ENCODE assay signal across 8 cellular contexts in genomic region chr12:15268927-15269552, GRCh38. TPM values are rescaled to one million over a fixed set of nuclear protein-coding genes. Genes with fewer than 3 reads are reported as not detected.
A peak's percentile ranks its signal among the peaks of the same experiment; 100 is the strongest.
DNase-seq lines count a peak whose midpoint lies in the region; ATAC-seq and TF ChIP-seq lines count a peak whose summit lies in the region.

No MANE protein-coding gene starts in this region.

- H3F3A ChIP-seq in GM23248 (ENCODE audit: insufficient read depth) (no peaks in the 10 kb centered on the region), PC-9 (ENCODE audit: insufficient read depth, low read depth) (no peaks in the 10 kb centered on the region)

- H3K4me1 ChIP-seq in GM23248 (ENCODE audit: insufficient read depth) (no peaks in the 10 kb centered on the region), PC-9 (replicated peaks; ENCODE audit: insufficient read depth) (0 out of 2 replicates have a peak, but pooled peaks cover 2% of the 10 kb centered on the region), hepatocyte (ENCODE audit: insufficient read depth) (no peaks in the 10 kb centered on the region)

- in situ Hi-C loops in GM23248 (cut with MboI), result no loop called here

- H3K9me2 ChIP-seq in GM23248 (ENCODE audit: insufficient read depth) (no peaks in the 10 kb centered on the region), PC-9 (ENCODE audit: insufficient read depth) (no peaks in the 10 kb centered on the region), hepatocyte (replicated peaks; ENCODE audit: insufficient read depth) (no peaks in the 10 kb centered on the region)

- H3K4me3 ChIP-seq in GM23248 (no peak overlapping the region), LNCaP clone FGC (ENCODE audit: low read depth, low read length) (no peak overlapping the region), PC-9 (no peak overlapping the region), hepatocyte (no peak overlapping the region)

- CTCF ChIA-PET in activated CD4-positive, alpha-beta T cell treated with anti-CD3 and anti-CD28 coated beads for 36 hours (lab: Charles Lee), result interaction anchor here (0.6 to 1.3 kb wide), 13 partner anchors 10 to 641 kb away, joined by 3 to 10 read pairs (median 3); no protein-coding TSS in a partner anchor
- CTCF ChIA-PET in PC-9 (lab: Charles Lee), result interaction anchor here (0.6 kb wide), 1 partner anchor 146 kb away, joined by 3 read pairs; no protein-coding TSS in a partner anchor

- H3K4me1 Mint-ChIP-seq in activated CD4-positive, alpha-beta T cell treated with anti-CD3 and anti-CD28 coated beads for 36 hours, result no peaks in the 10 kb centered on the region

- intact Hi-C loops in activated CD4-positive, alpha-beta T cell treated with anti-CD3 and anti-CD28 coated beads for 36 hours (cut with DNase I, micrococcal nuclease), result loop anchor here (1.0 to 10.0 kb wide), 8 partner anchors 42 to 627 kb away; partner anchors contain the start of genes ART4 (in 1 of the 2) and RERG (in 1 of the 2)
- intact Hi-C loops in PC-9 (cut with micrococcal nuclease; ENCODE audit: unreplicated experiment), result loop anchor here (1.0 to 2.0 kb wide), 7 partner anchors 48 to 639 kb away; partner anchors contain the start of gene RERG

- H2AFZ ChIP-seq in GM23248, result no peak overlapping the region
- no peak overlapping the region for H2AFZ ChIP-seq in PC-9
- no peak overlapping the region for H2AFZ ChIP-seq in hepatocyte

- no peak overlapping the region for H3K27ac Mint-ChIP-seq in activated CD4-positive, alpha-beta T cell treated with anti-CD3 and anti-CD28 coated beads for 36 hours

- no TSS peak for BruUV-seq in PC-9 (replicated peaks; lab: Mats Ljungman, UMichigan)

- H3K27ac ChIP-seq in GM23248 (no peak overlapping the region), PC-9 (no peak overlapping the region), hepatocyte (no peak overlapping the region)

- H3K36me3 Mint-ChIP-seq in activated CD4-positive, alpha-beta T cell treated with anti-CD3 and anti-CD28 coated beads for 36 hours (ENCODE audit: low read depth), result no peaks in the 10 kb centered on the region

- H3K4me2 ChIP-seq in GM23248 (ENCODE audit: unreplicated experiment), result no peak overlapping the region
- H3K4me2 ChIP-seq in PC-9, result no peak overlapping the region
- no peak overlapping the region for H3K4me2 ChIP-seq in hepatocyte

- no peaks in the 10 kb centered on the region for H3K9me3 ChIP-seq in GM23248 (ENCODE audit: low read depth)
- H3K9me3 ChIP-seq in PC-9 (ENCODE audit: insufficient read depth, low read depth), result no peaks in the 10 kb centered on the region
- H3K9me3 ChIP-seq in hepatocyte (ENCODE audit: low read depth), result no peaks in the 10 kb centered on the region

- DNase-seq in activated CD4-positive, alpha-beta T cell treated with anti-CD3 and anti-CD28 coated beads for 36 hours, result peak; percentile 56
- no peak for DNase-seq in activated CD4-positive, alpha-beta T cell treated with anti-CD3 and anti-CD28 coated beads for 1 hour
- DNase-seq in GM23248 (peak; percentile 72), LNCaP clone FGC (ENCODE audit: low read depth) (peak; percentile 38), PC-9 (peak; percentile 53 to 63), amniotic stem cell (lab: John Stamatoyannopoulos, UW) (peak; percentile 2), hepatocyte (ENCODE audit: low spot score) (peak; percentile 83)
- peak; percentile 4 to 15 for DNase-seq in stimulated activated CD4-positive, alpha-beta T cell treated with anti-CD3 and anti-CD28 coated beads, Interleukin-15, amount 100 ng/mL, for 48 hours (ENCODE audit: low read depth in 2 of 2)

- no peak overlapping the region for H3K4me3 Mint-ChIP-seq in activated CD4-positive, alpha-beta T cell treated with anti-CD3 and anti-CD28 coated beads for 36 hours

- H3K79me2 ChIP-seq in GM23248 (ENCODE audit: insufficient read depth), result no peaks in the 10 kb centered on the region
- no peaks in the 10 kb centered on the region for H3K79me2 ChIP-seq in PC-9 (ENCODE audit: low read depth)
- H3K79me2 ChIP-seq in hepatocyte, result no peaks in the 10 kb centered on the region

- peak; percentile 71 for ATAC-seq in activated CD4-positive, alpha-beta T cell treated with anti-CD3 and anti-CD28 coated beads for 36 hours

- POLR2A ChIA-PET in activated CD4-positive, alpha-beta T cell treated with anti-CD3 and anti-CD28 coated beads for 36 hours (lab: Charles Lee), result no interaction called here
- POLR2A ChIA-PET in PC-9 (lab: Charles Lee; ENCODE audit: unreplicated experiment), result no interaction called here

- peak; percentile 95 for TF ChIP-seq CTCF in LNCaP clone FGC (IDR thresholded peaks at IDR 0.05; ENCODE audit: control insufficient read depth, extremely low read depth, insufficient read depth)
- peak; percentile 92 for TF ChIP-seq CTCF in PC-9 (conservative IDR thresholded peaks at IDR 0.05)
- TF ChIP-seq CTCF in hepatocyte (IDR thresholded peaks at IDR 0.05; ENCODE audit: poor library complexity), result peak; percentile 85

- WGBS in GM23248 (ENCODE audit: low coverage in 1 of 2, low lambda C conversion rate in 2 of 2, missing lambda C conversion rate in 2 of 2), 2 experiments, result 0 to 7% methylated on average over 2 of the region's 2 CpGs
- WGBS in hepatocyte (ENCODE audit: low lambda C conversion rate, missing lambda C conversion rate), result 0% methylated on average over 2 of the region's 2 CpGs

- no peak overlapping the region for H3K9ac ChIP-seq in GM23248

- H3K9me3 Mint-ChIP-seq in activated CD4-positive, alpha-beta T cell treated with anti-CD3 and anti-CD28 coated beads for 36 hours (ENCODE audit: low read depth), result no peaks in the 10 kb centered on the region

- H4K20me1 ChIP-seq in GM23248 (ENCODE audit: insufficient read depth), result no peaks in the 10 kb centered on the region
- H4K20me1 ChIP-seq in PC-9 (ENCODE audit: insufficient read depth), result no peaks in the 10 kb centered on the region
- no peaks in the 10 kb centered on the region for H4K20me1 ChIP-seq in hepatocyte (ENCODE audit: insufficient read depth, poor library complexity, severe bottlenecking)

- H3K36me3 ChIP-seq in GM23248 (ENCODE audit: low read depth) (no peaks in the 10 kb centered on the region), PC-9 (ENCODE audit: low read depth) (no peaks in the 10 kb centered on the region), hepatocyte (replicated peaks; ENCODE audit: insufficient read depth, low read depth) (no peaks in the 10 kb centered on the region)

- H3K27me3 ChIP-seq in GM23248 (replicated peaks; ENCODE audit: insufficient read depth) (no peaks in the 10 kb centered on the region), PC-9 (ENCODE audit: insufficient read depth, low read depth) (no peaks in the 10 kb centered on the region), hepatocyte (no peaks in the 10 kb centered on the region)

- peaks cover 2% of the 10 kb centered on the region for H3K27me3 Mint-ChIP-seq in activated CD4-positive, alpha-beta T cell treated with anti-CD3 and anti-CD28 coated beads for 36 hours

RNA-seq across cellular contexts. Expression of gene RERG, which starts 47.8 kb away (rescaled TPM):
- total RNA-seq in activated CD4-positive, alpha-beta T cell treated with anti-CD3 and anti-CD28 coated beads for 36 hours, result not detected
- not detected in 2 replicates for total RNA-seq in GM23248 (2014; rRNA removed; shearing (Covaris generic))
- polyA plus RNA-seq in GM23248 (2016; fragmentation: Nextera tagmentation; extraction: Ambion mirVana) (not detected in 2 replicates), hepatocyte (1.3 and 3.4 TPM in 2 replicates)
- total RNA-seq in PC-9 (2021) (0.50 and 1.4 TPM in 2 replicates), hepatocyte (7.0 and 7.9 TPM in 2 replicates)

RNA-seq across cellular contexts. Expression of gene PTPRO, which starts 53.3 kb away (rescaled TPM):
- under 1 TPM; 0.46 to 0.49 TPM for total RNA-seq in activated CD4-positive, alpha-beta T cell treated with anti-CD3 and anti-CD28 coated beads for 36 hours
- 0.13 and 0.22 TPM in 2 replicates for total RNA-seq in GM23248 (2014; rRNA removed; shearing (Covaris generic))
- 0.24 TPM in 1 of 2 replicates, not detected in the other for polyA plus RNA-seq in GM23248 (2016; fragmentation: Nextera tagmentation; extraction: Ambion mirVana)
- not detected in 2 replicates for total RNA-seq in PC-9 (2021)
- 0.16 and 0.60 TPM in 2 replicates for total RNA-seq in hepatocyte
- polyA plus RNA-seq in hepatocyte, result 0.65 TPM in 1 of 2 replicates, not detected in the other
